ENCODE assay signal across 1 cellular context in genomic region chr17:6796017-6796886, GRCh38.
TF ChIP-seq lines count a peak whose summit lies in the region.

No MANE protein-coding gene starts in this region.

TF ChIP-seq in K562, 482 proteins besides CTCF, POLR2A, EP300 and RAD21:
- TF ChIP-seq CEBPB (tag; IDR thresholded peaks at IDR 0.05) (peak; percentile 17; the same call in 1 of the 2 replicates), RBBP5 (IDR thresholded peaks at IDR 0.05; ENCODE audit: borderline replicate concordance, insufficient read depth, low read length, poor library complexity, severe bottlenecking) (no peak), ID3 (CRISPR knock-in tag; IDR thresholded peaks at IDR 0.05) (no peak), ID3 (tag; IDR thresholded peaks at IDR 0.05) (peak; percentile 81), CEBPG (CRISPR knock-in tag; IDR thresholded peaks at IDR 0.05) (no peak), CEBPG (tag; conservative IDR thresholded peaks at IDR 0.05 in 1 of 2, IDR thresholded peaks at IDR 0.05 in 1 of 2) (0 out of 4 replicates have a peak, but pooled peaks of 1 of the 2 experiments have one; percentile 31)
